23 cellular contexts compared by ENCODE assay signal in genomic region chr7:126728967-126729366, GRCh38.
"Had no signal": no experiment of that assay in that cellular context is flagged by ENCODE, and none has a peak within 500 bp of the region (broad histone marks: within the 10 kb centered on the region; RNA-seq: fewer than 3 reads in every experiment).

No MANE protein-coding gene starts in this region.

- ATAC-seq: activated CD4-positive, alpha-beta T cell treated with anti-CD3 and anti-CD28 coated beads for 36 hours; PC-3 had no signal

- H3K9me3 ChIP-seq: ascending aorta had no signal

- H3K27ac ChIP-seq: ascending aorta, cardiac muscle cell, WERI-Rb-1 had no signal

- H3K4me1 ChIP-seq: ascending aorta had no signal

- FAIRE-seq: RCC 7860 had no signal

- H3K4me3 ChIP-seq: ascending aorta, cardiac muscle cell had no signal

- H3K27me3 ChIP-seq: ascending aorta, cardiac muscle cell had no signal

- H3K36me3 ChIP-seq: ascending aorta, cardiac muscle cell, WERI-Rb-1 had no signal

- DNase-seq: activated CD4-positive, alpha-beta memory T cell treated with anti-CD3 and anti-CD28 coated beads, Interleukin-2, amount 10 ng/mL, durations not matched to agents 7 days and 5 days; activated CD4-positive, alpha-beta T cell treated with anti-CD3 and anti-CD28 coated beads for 36 hours; activated CD4-positive, alpha-beta T cell treated with anti-CD3 and anti-CD28 coated beads, Interleukin-2, amount 50 U/mL, for 1 hour; activated gamma-delta T cell treated with Interleukin-2 at 50 U/mL for 16 hours; activated naive CD4-positive, alpha-beta T cell treated with anti-CD3 and anti-CD28 coated beads, Interleukin-2, amount 10 ng/mL, durations not matched to agents 7 days and 5 days; activated T-cell treated with anti-CD3 and anti-CD28 coated beads for 4 hours; activated T-cell treated with anti-CD3 and anti-CD28 coated beads, Interleukin-2, amount 50 U/mL, for 48 hours; amniotic stem cell; Kasumi-1; KBM-7; NCI-H1048; NCI-H146; NCI-H187 treated with DMSO at 0.1 percent for 48 hours; NCI-H2081 treated with DMSO at 0.1 percent for 48 hours; NCI-H446; NCI-H524; PC-3; SHP77; T-helper 1 cell; WERI-Rb-1 had no signal
